ENCODE assay signal across 20 cellular contexts in the genomic region with DNA sequence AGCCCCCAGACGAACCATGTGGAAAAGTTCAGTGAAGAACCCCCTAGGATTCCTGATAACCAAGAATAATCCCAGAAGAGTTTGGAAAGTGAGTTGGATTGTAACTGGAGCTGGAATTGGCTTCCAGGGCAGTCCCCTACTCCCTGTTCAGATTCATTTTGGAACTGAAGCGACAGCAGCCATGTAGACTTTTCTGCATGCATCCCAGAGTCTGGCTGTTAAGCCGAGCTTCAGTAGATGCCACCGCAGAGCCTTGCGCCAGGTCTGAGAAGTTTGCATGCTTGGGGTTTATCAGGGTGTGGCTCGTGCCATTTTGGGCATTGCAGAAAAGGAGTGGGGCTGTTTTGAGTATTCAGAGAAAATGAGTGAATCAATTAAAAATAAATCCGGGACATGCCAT.
DNase-seq lines count a peak whose midpoint lies in the region; ATAC-seq and TF ChIP-seq lines count a peak whose summit lies in the region.
"Had no signal": no experiment of that assay in that cellular context is flagged by ENCODE, and none has a peak within 500 bp of the region (broad histone marks: within the 10 kb centered on the region; RNA-seq: fewer than 3 reads in every experiment).

No MANE protein-coding gene starts in this region.

- intact Hi-C loops in Right ventricle myocardium superior (cut with DNase I) (no loop called here), aorta (cut with DNase I) (loop anchor here in 1 of 2 donors (10.0 kb wide), 1 partner anchor 450 kb away; no protein-coding TSS in a partner anchor)

- DNase-seq in Right ventricle myocardium superior (no peak), right atrium auricular region (ENCODE audit: low spot score) (no peak), NOMO-1 treated with DMSO at 0.1 percent for 48 hours (lab: John Stamatoyannopoulos, UW; ENCODE audit: unreplicated experiment) (peak; percentile 32), myocyte (ENCODE audit: low read depth) (peak; percentile 71), aorta (no peak), activated gamma-delta T cell (lab: John Stamatoyannopoulos, UW) (no peak)
- DNase-seq: CD4-positive, alpha-beta T cell; DMS53; GM23248; H9; IMR-90; KG1; MM.1S; NCI-H2029 treated with DMSO at 0.1 percent for 48 hours; NCI-H526 treated with DMSO at 0.1 percent for 48 hours; PC-3; SHP77 had no signal

- no peaks in the 10 kb centered on the region for H3K36me3 ChIP-seq in right atrium auricular region
- H3K36me3 ChIP-seq in aorta (ENCODE audit: control insufficient read depth in 1 of 2, insufficient read depth in 2 of 2, low read length in 1 of 2): no peaks in the 10 kb centered on the region

- H3K4me1 ChIP-seq in right atrium auricular region (peaks cover 0 to 21% of the 10 kb centered on the region in 2 donors), aorta (ENCODE audit: control insufficient read depth in 1 of 2, insufficient read depth in 2 of 2, low read length in 2 of 2) (peaks cover 0 to 6% of the 10 kb centered on the region in 2 donors)

- H3K27me3 ChIP-seq in right atrium auricular region (no peaks in the 10 kb centered on the region), aorta (ENCODE audit: control insufficient read depth in 1 of 2, insufficient read depth in 2 of 2, low read length in 1 of 2) (no peaks in the 10 kb centered on the region)
- H3K27me3 ChIP-seq: BLaER1 treated with 17β-estradiol and CSF1 and Interleukin-3, amounts not matched to agents 10 nM and 100 nM had no signal

- H3K9me3 ChIP-seq in right atrium auricular region (no peaks in the 10 kb centered on the region), aorta (ENCODE audit: control insufficient read depth, low read length) (no peaks in the 10 kb centered on the region)
- H3K9me3 ChIP-seq: A549 had no signal

- TF ChIP-seq CTCF in right atrium auricular region (IDR thresholded peaks at IDR 0.05): no peak

- H3K27ac ChIP-seq in right atrium auricular region (no peak overlapping the region), aorta (ENCODE audit: low read depth in 1 of 2, low read length in 2 of 2) (no peak overlapping the region)
- H3K27ac ChIP-seq: A549; BLaER1 treated with 17β-estradiol and CSF1 and Interleukin-3, amounts not matched to agents 10 nM and 100 nM; GM23248 had no signal

- H3K4me3 ChIP-seq in right atrium auricular region (no peak overlapping the region), aorta (ENCODE audit: low read length in 2 of 2) (no peak overlapping the region)
- H3K4me3 ChIP-seq: A549; BLaER1 treated with 17β-estradiol and CSF1 and Interleukin-3, amounts not matched to agents 10 nM and 100 nM; GM23248 had no signal

- ATAC-seq in Right ventricle myocardium superior (ENCODE audit: poor library complexity) (peak; percentile 52), aorta (ENCODE audit: low FRiP score) (peak; percentile 26), HG03108 (IDR thresholded peaks at IDR 0.05; ENCODE audit: unreplicated experiment) (no peak)
- ATAC-seq: A549, PC-3 had no signal

- 35 to 51% methylated on average over 7 of the region's 7 CpGs for WGBS in aorta, 2 donors

Comparison
In these comparisons a context has a peak if more than half of its experiments do, and no peak if none do; other contexts are left out.
1. DNase-seq: peak in NOMO-1 treated with DMSO at 0.1 percent for 48 hours (single experiment) and myocyte (single experiment); none in Right ventricle myocardium superior (single experiment), right atrium auricular region (single experiment), aorta (0 of 2) and activated gamma-delta T cell (single experiment).